Comparison of ENCODE assay signal across 2 cellular contexts in genomic region chr11:74306440-74307175, GRCh38.
TF ChIP-seq lines count a peak whose summit lies in the region.

No MANE protein-coding gene starts in this region.

TF ChIP-seq in IMR-90, 13 proteins besides CTCF, POLR2A, EP300 and RAD21:
- TF ChIP-seq MXI1 (IDR thresholded peaks at IDR 0.05; ENCODE audit: borderline replicate concordance, low read depth, low read length) (no peak), NFE2L2 (IDR thresholded peaks at IDR 0.05; ENCODE audit: low read depth, low read length) (no peak), USF2 (IDR thresholded peaks at IDR 0.05; ENCODE audit: low read depth, low read length) (no peak), ELK1 (IDR thresholded peaks at IDR 0.05; ENCODE audit: borderline replicate concordance, low read depth, low read length) (no peak), FOS (IDR thresholded peaks at IDR 0.05; ENCODE audit: low read depth, low read length) (no peak), CEBPB (IDR thresholded peaks at IDR 0.05; ENCODE audit: low read depth, low read length) (no peak), RFX5 (IDR thresholded peaks at IDR 0.05; ENCODE audit: low read depth, low read length) (no peak), SMC3 (IDR thresholded peaks at IDR 0.05; ENCODE audit: low read depth, low read length) (no peak), MAZ (IDR thresholded peaks at IDR 0.05; ENCODE audit: borderline replicate concordance, low read depth, low read length) (no peak), MAFK (IDR thresholded peaks at IDR 0.05; ENCODE audit: low read depth, low read length) (no peak), CHD1 (IDR thresholded peaks at IDR 0.05; ENCODE audit: low read depth, low read length) (no peak), BHLHE40 (IDR thresholded peaks at IDR 0.05; ENCODE audit: low read depth, low read length) (no peak), RCOR1 (IDR thresholded peaks at IDR 0.05; ENCODE audit: insufficient replicate concordance, low read length) (no peak)

TF ChIP-seq in GM12878, 131 proteins besides CTCF, POLR2A, EP300 and RAD21:
- TF ChIP-seq GATAD2B (conservative IDR thresholded peaks at IDR 0.05; ENCODE audit: low read depth) (no peak), SPI1 (IDR thresholded peaks at IDR 0.05; ENCODE audit: borderline replicate concordance, insufficient read depth, low read depth, low read length) (peak; percentile 60; the same call in 1 of the 2 replicates), MYC (IDR thresholded peaks at IDR 0.05; ENCODE audit: insufficient read depth, insufficient read length, insufficient replicate concordance, low read length, severe bottlenecking) (no peak), USF1 (IDR thresholded peaks at IDR 0.05; ENCODE audit: borderline replicate concordance, extremely low read length, insufficient read depth, low read depth, low read length) (no peak), CEBPZ (IDR thresholded peaks at IDR 0.05; ENCODE audit: low read depth, low read length) (no peak)
TF ChIP-seq in GM12878: peak in this region for 1.
